Comparison of ENCODE assay signal across 25 cellular contexts in genomic region chr1:159510223-159510530, GRCh38. TPM values are rescaled to one million over a fixed set of nuclear protein-coding genes. Genes with fewer than 3 reads are reported as not detected.
"Had no signal": no experiment of that assay in that cellular context is flagged by ENCODE, and none has a peak within 500 bp of the region (broad histone marks: within the 10 kb centered on the region; RNA-seq: fewer than 3 reads in every experiment).

No MANE protein-coding gene starts in this region.

- H3K9me3 ChIP-seq: prostate gland, testis had no signal

- ATAC-seq: activated CD8-positive, alpha-beta T cell treated with anti-CD3 and anti-CD28 coated beads, Interleukin-2, amount 10 ng/mL, durations not matched to agents 7 days and 5 days; activated naive CD4-positive, alpha-beta T cell treated with anti-CD3 and anti-CD28 coated beads, Interleukin-2, amount 50 U/mL, for 72 hours; foreskin keratinocyte; T-helper 17 cell; WTC11 had no signal

- DNase-seq: activated CD4-positive, alpha-beta T cell treated with anti-CD3 and anti-CD28 coated beads, Interleukin-2, amount 10 ng/mL, durations not matched to agents 24 days and 14 days; activated CD8-positive, alpha-beta memory T cell treated with anti-CD3 and anti-CD28 coated beads, Interleukin-2, amount 50 U/mL, for 4 hours; activated CD8-positive, alpha-beta T cell treated with anti-CD3 and anti-CD28 coated beads, Interleukin-2, amount 10 ng/mL, durations not matched to agents 7 days and 5 days; activated gamma-delta T cell; activated T-cell treated with anti-CD3 and anti-CD28 coated beads, Interleukin-2, amount 50 U/mL, for 48 hours; amniotic stem cell; caudate nucleus; esophagus squamous epithelium; foreskin keratinocyte; glutamatergic neuron; midbrain; stomach; T-helper 17 cell; testis; upper lobe of left lung had no signal

- H3K4me2 ChIP-seq: smooth muscle cell had no signal

- H3K27me3 ChIP-seq: esophagus squamous epithelium, foreskin keratinocyte, stomach, testis, upper lobe of left lung had no signal

- FAIRE-seq: colon, endometrium had no signal

- H3K4me1 ChIP-seq: esophagus squamous epithelium, foreskin keratinocyte, prostate gland, stomach, testis, upper lobe of left lung had no signal

- H3K27ac ChIP-seq: esophagus squamous epithelium, foreskin keratinocyte, prostate gland, stomach, testis, upper lobe of left lung had no signal

- H3K4me3 ChIP-seq: esophagus squamous epithelium, lung, prostate gland, smooth muscle cell, stomach, testis, upper lobe of left lung had no signal

- H3K36me3 ChIP-seq: esophagus squamous epithelium, prostate gland, stomach, upper lobe of left lung had no signal

RNA-seq across cellular contexts. Expression of gene OR10J5, which starts 25.6 kb away (rescaled TPM):
- total RNA-seq: activated CD4-positive, alpha-beta T cell treated with anti-CD3 and anti-CD28 coated beads, Interleukin-2, amount 10 ng/mL, durations not matched to agents 24 days and 14 days; activated CD8-positive, alpha-beta T cell treated with anti-CD3 and anti-CD28 coated beads, Interleukin-2, amount 10 ng/mL, durations not matched to agents 7 days and 5 days; activated naive CD4-positive, alpha-beta T cell treated with anti-CD3 and anti-CD28 coated beads, Interleukin-2, amount 50 U/mL, for 72 hours; esophagus squamous epithelium; foreskin keratinocyte; lung; myocyte; neural crest cell; osteoblast; prostate gland; smooth muscle cell; stomach; T-helper 17 cell; testis; upper lobe of left lung; WTC11 had no signal
- polyA plus RNA-seq: foreskin keratinocyte, lung, smooth muscle cell, stomach had no signal
